Comparison of ENCODE assay signal across 21 cellular contexts in genomic region chr13:30664689-30665088, GRCh38. TPM values are rescaled to one million over a fixed set of nuclear protein-coding genes. Genes with fewer than 3 reads are reported as not detected.
A peak's percentile ranks its signal among the peaks of the same experiment; 100 is the strongest.
DNase-seq lines count a peak whose midpoint lies in the region; TF ChIP-seq lines count a peak whose summit lies in the region.
"Had no signal": no experiment of that assay in that cellular context is flagged by ENCODE, and none has a peak within 500 bp of the region (broad histone marks: within the 10 kb centered on the region; RNA-seq: fewer than 3 reads in every experiment).

No MANE protein-coding gene starts in this region.

- H3K36me3 ChIP-seq in trophoblast cell (ENCODE audit: control insufficient read depth in 1 of 2, insufficient read depth in 2 of 2, low read length in 2 of 2): no peaks in the 10 kb centered on the region
- H3K36me3 ChIP-seq in endodermal cell (ENCODE audit: control insufficient read depth, insufficient read depth, low read length): no peaks in the 10 kb centered on the region

- no peak overlapping the region for H3K4me3 Mint-ChIP-seq in activated T-helper 2 cell treated with anti-CD3 and anti-CD28 coated beads, Interferon-gamma antibody, Interleukin-2, Interleukin-4, amounts not matched to agents 10 μg/mL and 5 μg/mL and 100 μg/mL, durations not matched to agents 14 hours and 24 hours and 36 hours (ENCODE audit: low read depth)
- H3K4me3 Mint-ChIP-seq in endodermal cell: no peak overlapping the region
- H3K4me3 Mint-ChIP-seq in activated T-cell treated with anti-CD3 and anti-CD28 coated beads, Interleukin-2, amount 50 U/mL, for 24 hours: no peak overlapping the region
- H3K4me3 Mint-ChIP-seq: CD8-positive, alpha-beta T cell had no signal

- no peak overlapping the region for H3K4me2 ChIP-seq in trophoblast cell (ENCODE audit: low read length)
- H3K4me2 ChIP-seq: A549, KMS-11 had no signal

- H3K4me3 ChIP-seq in trophoblast cell (ENCODE audit: low read depth, low read length) (no peak overlapping the region), endodermal cell (ENCODE audit: low read length) (no peak overlapping the region)
- H3K4me3 ChIP-seq: A549 had no signal

- peak; percentile 48 for DNase-seq in CD1c-positive myeloid dendritic cell (ENCODE audit: extremely low spot score)
- peak; percentile 9 for DNase-seq in NOMO-1 treated with dmso at 0.1 percent for 144 hours (lab: John Stamatoyannopoulos, UW; ENCODE audit: unreplicated experiment)
- peak; percentile 58 for DNase-seq in foreskin melanocyte
- no peak for DNase-seq in trophoblast cell
- no peak for DNase-seq in activated T-helper 2 cell treated with anti-CD3 and anti-CD28 coated beads, Interferon-gamma antibody, Interleukin-2, Interleukin-4, amounts not matched to agents 10 μg/mL and 5 μg/mL and 100 μg/mL, durations not matched to agents 14 hours and 24 hours and 36 hours (ENCODE audit: low spot score)
- no peak for DNase-seq in endodermal cell
- no peak for DNase-seq in ACHN
- no peak for DNase-seq in activated T-cell treated with anti-CD3 and anti-CD28 coated beads, Interleukin-2, amount 50 U/mL, for 24 hours
- DNase-seq: Calu3; CD8-positive, alpha-beta T cell; DMS153; NCI-H1048; NCI-H1436; NCI-H187 treated with DMSO at 0.1 percent for 48 hours; NCI-H345; NCI-H524 treated with DMSO at 0.1 percent for 48 hours; PC-3; Right ventricle myocardium superior; SW 1271 had no signal

- no peak overlapping the region for H3K14ac ChIP-seq in trophoblast cell (ENCODE audit: low read length)

- H4K12ac ChIP-seq in trophoblast cell (ENCODE audit: low read depth, low read length): no peak overlapping the region

- H3K27ac ChIP-seq in trophoblast cell (ENCODE audit: low read depth, low read length) (no peak overlapping the region), endodermal cell (ENCODE audit: low read depth, low read length) (no peak overlapping the region)
- H3K27ac ChIP-seq: A549, KMS-11 had no signal

- H3K27ac Mint-ChIP-seq in activated T-helper 2 cell treated with anti-CD3 and anti-CD28 coated beads, Interferon-gamma antibody, Interleukin-2, Interleukin-4, amounts not matched to agents 10 μg/mL and 5 μg/mL and 100 μg/mL, durations not matched to agents 14 hours and 24 hours and 36 hours: no peak overlapping the region
- no peak overlapping the region for H3K27ac Mint-ChIP-seq in endodermal cell
- H3K27ac Mint-ChIP-seq in activated T-cell treated with anti-CD3 and anti-CD28 coated beads, Interleukin-2, amount 50 U/mL, for 24 hours: no peak overlapping the region
- H3K27ac Mint-ChIP-seq: CD8-positive, alpha-beta T cell had no signal

- peaks cover 2% of the 10 kb centered on the region for H3K36me3 Mint-ChIP-seq in activated T-helper 2 cell treated with anti-CD3 and anti-CD28 coated beads, Interferon-gamma antibody, Interleukin-2, Interleukin-4, amounts not matched to agents 10 μg/mL and 5 μg/mL and 100 μg/mL, durations not matched to agents 14 hours and 24 hours and 36 hours (ENCODE audit: low read depth)
- peaks cover under 1% of the 10 kb centered on the region for H3K36me3 Mint-ChIP-seq in endodermal cell (ENCODE audit: low read depth)
- H3K36me3 Mint-ChIP-seq in activated T-cell treated with anti-CD3 and anti-CD28 coated beads, Interleukin-2, amount 50 U/mL, for 24 hours (ENCODE audit: low read depth): peaks cover 2% of the 10 kb centered on the region

- H2BK5ac ChIP-seq in trophoblast cell (ENCODE audit: low read depth, low read length, poor library complexity): no peak overlapping the region

- H3K27me3 Mint-ChIP-seq in activated T-helper 2 cell treated with anti-CD3 and anti-CD28 coated beads, Interferon-gamma antibody, Interleukin-2, Interleukin-4, amounts not matched to agents 10 μg/mL and 5 μg/mL and 100 μg/mL, durations not matched to agents 14 hours and 24 hours and 36 hours (ENCODE audit: low read depth): no peaks in the 10 kb centered on the region
- no peaks in the 10 kb centered on the region for H3K27me3 Mint-ChIP-seq in endodermal cell (ENCODE audit: insufficient read depth)
- no peaks in the 10 kb centered on the region for H3K27me3 Mint-ChIP-seq in activated T-cell treated with anti-CD3 and anti-CD28 coated beads, Interleukin-2, amount 50 U/mL, for 24 hours

- no peak overlapping the region for H2AK5ac ChIP-seq in trophoblast cell (ENCODE audit: low read length)

- H3K9ac ChIP-seq in trophoblast cell (ENCODE audit: low read length) (no peak overlapping the region), endodermal cell (ENCODE audit: extremely low read depth, low read length, poor library complexity, severe bottlenecking) (no peak overlapping the region)
- H3K9ac ChIP-seq: KMS-11 had no signal

- H4K91ac ChIP-seq in trophoblast cell (ENCODE audit: low read depth, low read length): no peak overlapping the region

- no peak for TF ChIP-seq CTCF in endodermal cell (conservative IDR thresholded peaks at IDR 0.05)

- H4K8ac ChIP-seq in trophoblast cell (ENCODE audit: low read depth, low read length): no peak overlapping the region

- H3K79me2 ChIP-seq in trophoblast cell (ENCODE audit: control insufficient read depth, insufficient read depth, low read length, poor library complexity): no peaks in the 10 kb centered on the region

- no peaks in the 10 kb centered on the region for H3K9me3 Mint-ChIP-seq in activated T-helper 2 cell treated with anti-CD3 and anti-CD28 coated beads, Interferon-gamma antibody, Interleukin-2, Interleukin-4, amounts not matched to agents 10 μg/mL and 5 μg/mL and 100 μg/mL, durations not matched to agents 14 hours and 24 hours and 36 hours
- H3K9me3 Mint-ChIP-seq in endodermal cell: no peaks in the 10 kb centered on the region
- no peaks in the 10 kb centered on the region for H3K9me3 Mint-ChIP-seq in activated T-cell treated with anti-CD3 and anti-CD28 coated beads, Interleukin-2, amount 50 U/mL, for 24 hours
- H3K9me3 Mint-ChIP-seq: CD8-positive, alpha-beta T cell had no signal

- H3K18ac ChIP-seq in trophoblast cell (ENCODE audit: low read length): no peak overlapping the region

- in situ Hi-C loops in ACHN (cut with HindIII; ENCODE audit: low pct_ligation_motif_present, low pct_unique_long_range_greater_than_20kb, low sequenced_read_pairs): loop anchor here (25.0 kb wide), 1 partner anchor 123 kb away; no protein-coding TSS in a partner anchor

- no peak overlapping the region for H2BK120ac ChIP-seq in trophoblast cell (ENCODE audit: insufficient read depth, low read length, poor library complexity)

- no peaks in the 10 kb centered on the region for H3K9me3 ChIP-seq in trophoblast cell (ENCODE audit: insufficient read depth, low read depth, low read length)
- no peaks in the 10 kb centered on the region for H3K9me3 ChIP-seq in endodermal cell (ENCODE audit: control insufficient read depth, low read length)
- H3K9me3 ChIP-seq: A549 had no signal

- intact Hi-C loops in activated T-helper 2 cell treated with anti-CD3 and anti-CD28 coated beads, Interferon-gamma antibody, Interleukin-2, Interleukin-4, amounts not matched to agents 10 μg/mL and 5 μg/mL and 100 μg/mL, durations not matched to agents 14 hours and 24 hours and 36 hours (cut with micrococcal nuclease): no loop called here

- no peak overlapping the region for H3K23ac ChIP-seq in trophoblast cell (ENCODE audit: low read length)

- H2BK12ac ChIP-seq in trophoblast cell (ENCODE audit: low read length): peak overlapping the region; percentile 68

- H3K4me1 ChIP-seq in trophoblast cell (ENCODE audit: control insufficient read depth in 1 of 2, insufficient read depth in 2 of 2, low read length in 2 of 2): peaks cover 17 to 22% of the 10 kb centered on the region in 2 experiments
- H3K4me1 ChIP-seq in endodermal cell (ENCODE audit: control insufficient read depth, insufficient read depth, low read length): peaks cover 19% of the 10 kb centered on the region
- H3K4me1 ChIP-seq: A549 had no signal

- H2AFZ ChIP-seq in trophoblast cell (ENCODE audit: insufficient read depth, low read length, poor library complexity): no peak overlapping the region

- peaks cover 5% of the 10 kb centered on the region for H3K4me1 Mint-ChIP-seq in activated T-helper 2 cell treated with anti-CD3 and anti-CD28 coated beads, Interferon-gamma antibody, Interleukin-2, Interleukin-4, amounts not matched to agents 10 μg/mL and 5 μg/mL and 100 μg/mL, durations not matched to agents 14 hours and 24 hours and 36 hours (ENCODE audit: low read depth)
- H3K4me1 Mint-ChIP-seq in endodermal cell: peaks cover 31% of the 10 kb centered on the region
- H3K4me1 Mint-ChIP-seq in activated T-cell treated with anti-CD3 and anti-CD28 coated beads, Interleukin-2, amount 50 U/mL, for 24 hours (ENCODE audit: low read depth): peaks cover 4% of the 10 kb centered on the region

- H3K27me3 ChIP-seq in trophoblast cell (ENCODE audit: insufficient read depth, low read length) (no peaks in the 10 kb centered on the region), endodermal cell (ENCODE audit: control insufficient read depth, insufficient read depth, low read length, poor library complexity, severe bottlenecking) (no peaks in the 10 kb centered on the region)

- WGBS in trophoblast cell (ENCODE audit: extremely low coverage, insufficient coverage, insufficient read length): no CpG with 5 or more reads among the region's 1 CpG
- 96% methylated on average over 1 of the region's 1 CpG; no CpG with 5 or more reads in 1 of the 2 experiments for WGBS in endodermal cell (ENCODE audit: insufficient coverage in 1 of 2, insufficient read length in 1 of 2), 2 experiments

- no peak overlapping the region for H3K4ac ChIP-seq in trophoblast cell (ENCODE audit: low read depth, low read length)

- no peaks in the 10 kb centered on the region for H3K79me1 ChIP-seq in trophoblast cell (ENCODE audit: low read length)

RNA-seq across cellular contexts. Expression of gene USPL1, which starts 47.0 kb away (rescaled TPM):
- 13.9 and 14.1 TPM in 2 replicates for polyA plus RNA-seq in trophoblast cell (2013)
- 14.0 and 14.3 TPM in 2 replicates for total RNA-seq in activated T-helper 2 cell treated with anti-CD3 and anti-CD28 coated beads, Interferon-gamma antibody, Interleukin-2, Interleukin-4, amounts not matched to agents 10 μg/mL and 5 μg/mL and 100 μg/mL, durations not matched to agents 14 hours and 24 hours and 36 hours
- 10 to 100 TPM; 17.9 to 19.3 TPM for total RNA-seq in endodermal cell
- polyA plus RNA-seq in endodermal cell (2013, experiment 1 of 2): 22.4 TPM
- polyA plus RNA-seq in endodermal cell (2013, experiment 2 of 2): 21.4 TPM

Comparison
In these comparisons a context has a peak if more than half of its experiments do, and no peak if none do; other contexts are left out.
1. DNase-seq: peak in CD1c-positive myeloid dendritic cell (single experiment), NOMO-1 treated with dmso at 0.1 percent for 144 hours (single experiment) and foreskin melanocyte (single experiment); none in trophoblast cell (0 of 2), activated T-helper 2 cell treated with anti-CD3 and anti-CD28 coated beads, Interferon-gamma antibody, Interleukin-2, Interleukin-4, amounts not matched to agents 10 μg/mL and 5 μg/mL and 100 μg/mL, durations not matched to agents 14 hours and 24 hours and 36 hours (single experiment), endodermal cell (single experiment), ACHN (single experiment) and activated T-cell treated with anti-CD3 and anti-CD28 coated beads, Interleukin-2, amount 50 U/mL, for 24 hours (single experiment).